In genomic region chr7:82131224-82131623, GRCh38 we compare ENCODE assay signal across 14 cellular contexts.
"Had no signal": no experiment of that assay in that cellular context is flagged by ENCODE, and none has a peak within 500 bp of the region (broad histone marks: within the 10 kb centered on the region; RNA-seq: fewer than 3 reads in every experiment).

No MANE protein-coding gene starts in this region.

- H3K27ac ChIP-seq: adrenal gland, gastrocnemius medialis, hepatocyte, neutrophil, right atrium auricular region, thyroid gland, uterus had no signal

- DNase-seq: activated CD4-positive, alpha-beta T cell treated with anti-CD3 and anti-CD28 coated beads, Interleukin-2, amount 50 U/mL, for 1 hour; activated naive CD4-positive, alpha-beta T cell treated with anti-CD3 and anti-CD28 coated beads, Interleukin-2, amount 50 U/mL, for 16 hours; activated T-cell treated with anti-CD3 and anti-CD28 coated beads, Interleukin-2, amount 50 U/mL, for 1 hour; adrenal gland; erythroblast; gastrocnemius medialis; naive thymus-derived CD8-positive, alpha-beta T cell; small intestine; T-helper 2 cell; thyroid gland; uterus had no signal

- H3K36me3 ChIP-seq: adrenal gland, gastrocnemius medialis, neutrophil, right atrium auricular region, thyroid gland, uterus had no signal

- H3K4me1 ChIP-seq: thyroid gland, uterus had no signal

- ATAC-seq: gastrocnemius medialis; naive thymus-derived CD8-positive, alpha-beta T cell had no signal

- H3K27me3 ChIP-seq: adrenal gland, gastrocnemius medialis, hepatocyte, neutrophil, right atrium auricular region, thyroid gland, uterus had no signal

- H3K9me3 ChIP-seq: gastrocnemius medialis, neutrophil, right atrium auricular region, thyroid gland, uterus had no signal

- H3K4me3 ChIP-seq: adrenal gland, gastrocnemius medialis, hepatocyte, right atrium auricular region, thyroid gland, uterus had no signal
